10 cellular contexts compared by ENCODE assay signal in the genomic region with DNA sequence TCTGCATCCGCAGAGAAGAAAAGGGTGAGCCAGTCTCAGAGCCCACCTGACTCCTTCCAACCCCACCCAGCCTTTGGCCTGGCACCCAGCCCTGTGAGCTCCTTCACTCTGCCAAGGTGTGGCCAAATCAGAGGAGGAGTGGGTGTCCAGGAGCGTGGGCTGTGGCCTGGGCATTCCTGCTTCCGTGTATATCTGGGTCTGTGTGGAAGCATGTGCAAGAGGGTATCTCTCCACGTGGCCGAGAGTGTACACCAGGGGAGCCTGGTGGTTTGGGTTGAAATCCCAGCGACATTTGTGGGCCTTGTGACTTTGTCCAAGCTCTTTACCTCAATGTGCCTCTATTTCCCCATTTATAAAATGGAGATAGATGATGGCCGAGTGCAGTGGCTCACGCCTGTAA. TPM values are rescaled to one million over a fixed set of nuclear protein-coding genes. Genes with fewer than 3 reads are reported as not detected.
"Had no signal": no experiment of that assay in that cellular context is flagged by ENCODE, and none has a peak within 500 bp of the region (broad histone marks: within the 10 kb centered on the region; RNA-seq: fewer than 3 reads in every experiment).

No MANE protein-coding gene starts in this region.

- H3K9me3 ChIP-seq: HAP-1 had no signal

- DNase-seq: HFFc6, KG1 had no signal

- H3K36me3 ChIP-seq: HAP-1 had no signal

- ATAC-seq: HCT116, K562 had no signal

- H3K27ac ChIP-seq: HL-60 had no signal

- FAIRE-seq: K562 had no signal

- H3K4me3 ChIP-seq: GM23338, HAP-1, K562 had no signal

RNA-seq across cellular contexts. Expression of gene CDCP2, which starts 29.8 kb away (rescaled TPM):
- total RNA-seq: GM23338, H4, H7, HFFc6, HT1080, K562 had no signal
- polyA plus RNA-seq: GM23338, K562 had no signal
